In the genomic region with DNA sequence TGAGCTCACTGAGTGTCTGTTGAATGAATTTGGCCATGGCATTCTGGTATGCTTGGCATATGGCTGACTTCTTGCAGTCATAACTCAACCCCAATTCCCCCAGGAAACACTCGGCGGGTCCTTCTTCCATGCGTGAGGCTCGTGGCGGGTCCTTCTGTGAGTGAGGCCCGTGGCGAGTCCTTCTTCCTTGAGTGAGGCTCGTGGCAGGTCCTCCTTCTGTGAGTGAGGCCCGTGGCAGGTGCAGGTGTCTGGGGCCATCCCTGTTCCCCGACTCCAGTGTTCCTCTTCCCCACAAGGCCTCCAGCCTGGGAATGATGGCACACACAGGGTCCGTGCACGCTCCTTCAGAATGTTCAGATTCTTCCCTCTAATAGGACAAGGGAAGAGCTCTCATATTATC, we compare ENCODE assay signal across 27 cellular contexts.
"Had no signal": no experiment of that assay in that cellular context is flagged by ENCODE, and none has a peak within 500 bp of the region (broad histone marks: within the 10 kb centered on the region; RNA-seq: fewer than 3 reads in every experiment).

No MANE protein-coding gene starts in this region.

- H3K4me2 ChIP-seq: smooth muscle cell had no signal

- H3K4me1 Mint-ChIP-seq: stimulated activated memory B cell treated with anti-CD40 and anti-IgM and Interleukin-4, amounts not matched to agents 10 μg/mL and 1 μg/mL and 100 μg/mL, for 72 hours had no signal

- ATAC-seq: heart right ventricle; left colon; natural killer cell; sciatic nerve; stimulated activated memory B cell treated with anti-CD40 and anti-IgM and Interleukin-4, amounts not matched to agents 10 μg/mL and 1 μg/mL and 100 μg/mL, for 72 hours had no signal

- H3K9me3 Mint-ChIP-seq: memory B cell; natural killer cell; stimulated activated memory B cell treated with anti-CD40 and anti-IgM and Interleukin-4, amounts not matched to agents 10 μg/mL and 1 μg/mL and 100 μg/mL, for 72 hours; stimulated activated naive CD8-positive, alpha-beta T cell treated with anti-CD3 and anti-CD28 coated beads, Interleukin-15, Interleukin-2, amounts not matched to agents 100 ng/mL and 50 ng/mL, for 24 hours had no signal

- H3K27ac Mint-ChIP-seq: memory B cell; natural killer cell; stimulated activated memory B cell treated with anti-CD40 and anti-IgM and Interleukin-4, amounts not matched to agents 10 μg/mL and 1 μg/mL and 100 μg/mL, for 72 hours had no signal

- H3K27ac ChIP-seq: coronary artery, esophagus squamous epithelium, heart right ventricle, neutrophil, prostate gland, right atrium auricular region, thoracic aorta, tibial nerve, upper lobe of left lung, uterus had no signal

- H3K27me3 Mint-ChIP-seq: memory B cell; stimulated activated memory B cell treated with anti-CD40 and anti-IgM and Interleukin-4, amounts not matched to agents 10 μg/mL and 1 μg/mL and 100 μg/mL, for 72 hours; stimulated activated naive CD8-positive, alpha-beta T cell treated with anti-CD3 and anti-CD28 coated beads, Interleukin-15, Interleukin-2, amounts not matched to agents 100 ng/mL and 50 ng/mL, for 24 hours had no signal

- H3K4me3 ChIP-seq: coronary artery, esophagus squamous epithelium, heart right ventricle, lung, prostate gland, right atrium auricular region, smooth muscle cell, thoracic aorta, tibial nerve, upper lobe of left lung, uterus had no signal

- H3K4me1 ChIP-seq: esophagus squamous epithelium, heart right ventricle, prostate gland, right atrium auricular region, tibial nerve, upper lobe of left lung, uterus had no signal

- H3K36me3 ChIP-seq: neutrophil, prostate gland, thoracic aorta, uterus had no signal

- H3K36me3 Mint-ChIP-seq: natural killer cell had no signal

- DNase-seq: dermis blood vessel endothelial cell; effector memory CD4-positive, alpha-beta T cell; esophagus squamous epithelium; foreskin melanocyte; glutamatergic neuron; heart right ventricle; hippocampal formation; kidney glomerular epithelial cell; left colon; natural killer cell; stimulated activated CD4-positive, alpha-beta T cell treated with anti-CD3 and anti-CD28 coated beads, Interleukin-12 subunit alpha, Interleukin-12 subunit beta, amount 100 ng/mL, for 4 hours; stimulated activated CD4-positive, alpha-beta T cell treated with anti-CD3 and anti-CD28 coated beads, Interleukin-1b, Interleukin-23, amount 100 ng/mL, for 48 hours; stimulated activated CD4-positive, alpha-beta T cell treated with anti-CD3 and anti-CD28 coated beads, Interleukin-4, amount 100 ng/mL, for 24 hours; upper lobe of left lung; uterus had no signal

- H3K27me3 ChIP-seq: esophagus squamous epithelium, heart right ventricle, neutrophil, right atrium auricular region, tibial nerve, upper lobe of left lung, uterus had no signal

- H3K4me3 Mint-ChIP-seq: memory B cell; natural killer cell; stimulated activated memory B cell treated with anti-CD40 and anti-IgM and Interleukin-4, amounts not matched to agents 10 μg/mL and 1 μg/mL and 100 μg/mL, for 72 hours; stimulated activated naive CD8-positive, alpha-beta T cell treated with anti-CD3 and anti-CD28 coated beads, Interleukin-15, Interleukin-2, amounts not matched to agents 100 ng/mL and 50 ng/mL, for 24 hours had no signal

- H3K9me3 ChIP-seq: esophagus squamous epithelium, neutrophil, prostate gland, right atrium auricular region, thoracic aorta, upper lobe of left lung had no signal
